In the genomic region with DNA sequence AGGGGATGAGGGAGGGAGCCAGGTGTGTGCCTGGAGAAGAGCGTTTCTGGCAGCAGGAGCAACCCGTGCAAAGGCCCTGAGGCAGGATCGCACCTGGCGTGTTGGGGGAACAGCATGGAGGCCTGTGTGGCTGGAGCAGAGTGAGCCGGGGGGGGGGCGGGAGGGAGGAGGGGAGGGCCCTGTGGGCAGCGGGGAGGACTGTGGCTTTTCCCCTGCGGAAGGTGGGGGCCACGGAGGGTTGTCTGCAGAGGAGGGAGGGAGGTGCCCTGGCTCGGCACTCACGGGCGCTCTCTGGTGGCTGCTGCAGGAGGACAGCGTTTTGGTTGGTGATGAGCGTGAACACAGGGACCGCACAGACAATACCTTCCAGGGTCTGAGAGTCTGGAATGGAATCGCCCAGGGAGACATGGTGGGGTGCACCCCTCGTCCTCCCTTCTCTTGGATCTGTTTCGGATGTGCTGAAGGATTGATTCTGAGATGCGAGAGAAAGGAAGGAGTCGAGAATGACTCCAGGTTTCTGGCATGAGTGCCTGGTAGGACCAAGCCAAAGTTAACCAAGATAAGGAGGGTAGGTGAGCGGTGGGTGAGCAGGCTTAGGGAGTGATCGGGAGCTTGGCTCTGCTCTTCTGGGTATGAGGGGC, we compare ENCODE assay signal across 8 cellular contexts. TPM values are rescaled to one million over a fixed set of nuclear protein-coding genes. Genes with fewer than 3 reads are reported as not detected.
A peak's percentile ranks its signal among the peaks of the same experiment; 100 is the strongest.
DNase-seq lines count a peak whose midpoint lies in the region; ATAC-seq and TF ChIP-seq lines count a peak whose summit lies in the region.

No MANE protein-coding gene starts in this region.

- no peaks in the 10 kb centered on the region for H3K9me3 ChIP-seq in adrenal gland (replicated peaks in 1 of 3)
- H3K9me3 ChIP-seq in smooth muscle cell (replicated peaks; ENCODE audit: low read depth), result no peaks in the 10 kb centered on the region

- H3K36me3 ChIP-seq in adrenal gland (replicated peaks in 1 of 2), result peaks cover 0 to 17% of the 10 kb centered on the region in 2 donors
- H3K36me3 ChIP-seq in smooth muscle cell (ENCODE audit: low read depth), result no peaks in the 10 kb centered on the region

- H3K4me2 ChIP-seq in smooth muscle cell, result no peak overlapping the region

- H3K4me1 ChIP-seq in adrenal gland (replicated peaks in 1 of 2), result peaks cover 26 to 54% of the 10 kb centered on the region in 2 donors
- H3K4me1 ChIP-seq in smooth muscle cell (ENCODE audit: low read depth), result no peaks in the 10 kb centered on the region

- H2AFZ ChIP-seq in smooth muscle cell (ENCODE audit: low read depth), result no peak overlapping the region

- H3K4me3 ChIP-seq in adrenal gland, result no peak overlapping the region
- no peak overlapping the region for H3K4me3 ChIP-seq in smooth muscle cell

- H3F3A ChIP-seq in smooth muscle cell (ENCODE audit: low read depth), result no peaks in the 10 kb centered on the region

- peaks cover 92% of the 10 kb centered on the region for H4K20me1 ChIP-seq in smooth muscle cell (ENCODE audit: low read depth)

- no peaks in the 10 kb centered on the region for H3K27me3 ChIP-seq in adrenal gland
- no peaks in the 10 kb centered on the region for H3K27me3 ChIP-seq in smooth muscle cell (ENCODE audit: low read depth)

- intact Hi-C loops in adrenal gland (cut with DNase I), result loop anchor here (2.0 to 5.0 kb wide), 2 partner anchors 39 to 42 kb away; no protein-coding TSS in a partner anchor
- intact Hi-C loops in left cardiac atrium (cut with DNase I), result loop anchor here (2.0 to 5.0 kb wide), 2 partner anchors 42 to 44 kb away; no protein-coding TSS in a partner anchor

- ATAC-seq in HG02981 (IDR thresholded peaks at IDR 0.05; ENCODE audit: unreplicated experiment) (peak; percentile 51), left cardiac atrium (peak; percentile 47 to 61)

- H3K79me2 ChIP-seq in smooth muscle cell (ENCODE audit: low read depth), result peaks cover 76% of the 10 kb centered on the region

- no peak for TF ChIP-seq POLR2A in adrenal gland (IDR thresholded peaks at IDR 0.05)

- 55 to 77% (median 56%) methylated on average over 15 to 22 of the region's 22 CpGs for WGBS in adrenal gland, 4 donors
- WGBS in smooth muscle cell (ENCODE audit: low lambda C conversion rate), result 66% methylated on average over 16 of the region's 22 CpGs

- TF ChIP-seq CTCF in adrenal gland (IDR thresholded peaks at IDR 0.05), result peak; percentile 24 to 75 (median 58)
- peak; percentile 50 for TF ChIP-seq CTCF in smooth muscle cell (IDR thresholded peaks at IDR 0.05; ENCODE audit: borderline replicate concordance, insufficient read depth, poor library complexity, severe bottlenecking)

- H3K27ac ChIP-seq in adrenal gland (no peak overlapping the region), smooth muscle cell (ENCODE audit: low read depth) (peak overlapping the region; percentile 3)

- DNase-seq in Ammon's horn (ENCODE audit: low spot score) (peak; percentile 84), T-helper 2 cell (peak; percentile 50 to 80 (median 65)), adrenal gland (peak; percentile 50 to 81 (median 66)), left cardiac atrium (peak; percentile 86), smooth muscle cell (lab: John Stamatoyannopoulos, UW; ENCODE audit: unreplicated experiment) (no peak), putamen (ENCODE audit: low spot score) (no peak), GF-D8 (lab: John Stamatoyannopoulos, UW) (no peak)

- H3K9ac ChIP-seq in smooth muscle cell (ENCODE audit: low read depth), result no peak overlapping the region

RNA-seq across cellular contexts. Expression of a gene that starts 6.5 kb away (rescaled TPM):
- total RNA-seq in adrenal gland (100 to 1,000 TPM in 3 of 8 donors, 10 to 100 TPM in 5; 44.4 to 155 (median 88.2) TPM), left cardiac atrium (100 to 1,000 TPM; 133 to 163 TPM), smooth muscle cell (12.9 and 28.9 TPM in 2 replicates)
- polyA plus RNA-seq in adrenal gland (100 to 1,000 TPM in 1 of 3 donors, 10 to 100 TPM in 2; 24.6 to 147 (median 64.9) TPM), smooth muscle cell (137 and 148 TPM in 2 replicates)

RNA-seq across cellular contexts. Expression of a gene that starts 16.4 kb away (rescaled TPM):
- total RNA-seq in adrenal gland, result 100 to 1,000 TPM in 3 of 8 donors, 10 to 100 TPM in 5; 28.4 to 200 (median 71.2) TPM
- polyA plus RNA-seq in adrenal gland, result 10 to 100 TPM; 13.1 to 47.3 (median 44.2) TPM
- 10 to 100 TPM; 81.1 to 87.8 TPM for total RNA-seq in left cardiac atrium
- total RNA-seq in smooth muscle cell, result 22.2 and 22.5 TPM in 2 replicates
- 24.4 and 32.5 TPM in 2 replicates for polyA plus RNA-seq in smooth muscle cell

RNA-seq across cellular contexts. Expression of a gene that starts 32.7 kb away (rescaled TPM):
- total RNA-seq in adrenal gland (100 to 1,000 TPM in 2 of 8 donors, 10 to 100 TPM in 5, 1 to 10 TPM in 1; 4.4 to 141 (median 27.1) TPM), left cardiac atrium (10 to 100 TPM; 16.3 to 81.6 TPM), smooth muscle cell (9.4 and 10.2 TPM in 2 replicates)
- polyA plus RNA-seq in adrenal gland (10 to 100 TPM in 2 of 3 donors, 1 to 10 TPM in 1; 4.9 to 54.0 (median 46.8) TPM), smooth muscle cell (18.7 and 23.9 TPM in 2 replicates)

RNA-seq across cellular contexts. Expression of a gene that starts 48.1 kb away (rescaled TPM):
- total RNA-seq in adrenal gland, result 100 to 1,000 TPM in 4 of 8 donors, 10 to 100 TPM in 4; 51.7 to 164 (median 95.5) TPM
- 100 to 1,000 TPM in 1 of 3 donors, 10 to 100 TPM in 2; 65.0 to 262 (median 76.7) TPM for polyA plus RNA-seq in adrenal gland
- total RNA-seq in left cardiac atrium, result 100 to 1,000 TPM; 102 to 126 TPM
- total RNA-seq in smooth muscle cell, result 44.3 and 54.9 TPM in 2 replicates
- polyA plus RNA-seq in smooth muscle cell, result 143 and 156 TPM in 2 replicates

RNA-seq across cellular contexts. Expression of a gene that starts 53.6 kb away (rescaled TPM):
- total RNA-seq in adrenal gland (10 to 100 TPM in 7 of 8 donors, 1 to 10 TPM in 1; 9.8 to 27.7 (median 18.4) TPM), left cardiac atrium (10 to 100 TPM; 19.3 to 19.6 TPM), smooth muscle cell (0.40 and 1.2 TPM in 2 replicates)
- polyA plus RNA-seq in adrenal gland (10 to 100 TPM in 2 of 3 donors, under 1 TPM in 1; 0.38 to 27.8 (median 23.6) TPM), smooth muscle cell (1.3 and 2.4 TPM in 2 replicates)

Comparison
In these comparisons a context has a peak if more than half of its experiments do, and no peak if none do; other contexts are left out.
1. DNase-seq: peak in Ammon's horn (single experiment), T-helper 2 cell (5 of 5), adrenal gland (7 of 7) and left cardiac atrium (single experiment); none in smooth muscle cell (single experiment), putamen (single experiment) and GF-D8 (single experiment).